Comparison of ENCODE assay signal across 8 cellular contexts in genomic region chr17:35117984-35118383, GRCh38. TPM values are rescaled to one million over a fixed set of nuclear protein-coding genes. Genes with fewer than 3 reads are reported as not detected.
DNase-seq lines count a peak whose midpoint lies in the region; ATAC-seq, FAIRE-seq and TF ChIP-seq lines count a peak whose summit lies in the region.

No MANE protein-coding gene starts in this region.

- H3K36me3 Mint-ChIP-seq in T-helper 1 cell treated with Interleukin-12 subunit alpha and Interleukin-12 subunit beta and Interleukin-4 antibody, amounts not matched to agents 30 μg/mL and 1 μg/mL, for 36 hours (ENCODE audit: low read depth): peaks cover 10% of the 10 kb centered on the region

- intact Hi-C loops in dorsolateral prefrontal cortex (cut with DNase I): loop anchor here (2.0 to 10.0 kb wide), 4 partner anchors 121 to 693 kb away; partner anchors contain the start of gene LIG3 (in 1 of the 2)

- DNase-seq in AG09309 (ENCODE audit: low read depth): no peak
- DNase-seq in GM12891 (ENCODE audit: insufficient read length, low spot score): no peak
- peak; percentile 18 for DNase-seq in globus pallidus (ENCODE audit: low spot score)
- DNase-seq in dorsolateral prefrontal cortex: no peak
- DNase-seq in SHP77 treated with DMSO at 0.1 percent for 48 hours (lab: John Stamatoyannopoulos, UW): no peak
- no peak for DNase-seq in NOMO-1 treated with dmso at 0.1 percent for 144 hours (lab: John Stamatoyannopoulos, UW; ENCODE audit: unreplicated experiment)

- TF ChIP-seq POLR2A in GM12891 (IDR thresholded peaks at IDR 0.05; ENCODE audit: low read depth, low read length): no peak

- H3K27ac ChIP-seq in dorsolateral prefrontal cortex: peak overlapping the region in 7 of 59 donors; percentile 10 to 86 (median 65)

- H3K4me3 Mint-ChIP-seq in T-helper 1 cell treated with Interleukin-12 subunit alpha and Interleukin-12 subunit beta and Interleukin-4 antibody, amounts not matched to agents 30 μg/mL and 1 μg/mL, for 36 hours: peak overlapping the region; percentile 88

- ATAC-seq in HG03135 (IDR thresholded peaks at IDR 0.05; ENCODE audit: unreplicated experiment): no peak

- H3K27me3 ChIP-seq in dorsolateral prefrontal cortex: no peaks in the 10 kb centered on the region

- H3K4me1 Mint-ChIP-seq in T-helper 1 cell treated with Interleukin-12 subunit alpha and Interleukin-12 subunit beta and Interleukin-4 antibody, amounts not matched to agents 30 μg/mL and 1 μg/mL, for 36 hours (ENCODE audit: low read depth): peaks cover 32% of the 10 kb centered on the region

- FAIRE-seq in GM12891 (lab: Jason Lieb, UNC): peak; percentile 71

- H3K27ac Mint-ChIP-seq in T-helper 1 cell treated with Interleukin-12 subunit alpha and Interleukin-12 subunit beta and Interleukin-4 antibody, amounts not matched to agents 30 μg/mL and 1 μg/mL, for 36 hours: peak overlapping the region; percentile 82

- H3K9me3 Mint-ChIP-seq in T-helper 1 cell treated with Interleukin-12 subunit alpha and Interleukin-12 subunit beta and Interleukin-4 antibody, amounts not matched to agents 30 μg/mL and 1 μg/mL, for 36 hours: no peaks in the 10 kb centered on the region

- TF ChIP-seq CTCF in AG09309 (IDR thresholded peaks at IDR 0.05; ENCODE audit: control insufficient read depth, insufficient read depth, low read depth, low read length, missing control alignments) (peak; percentile 34), dorsolateral prefrontal cortex (IDR thresholded peaks at IDR 0.05 in 54 of 56, conservative IDR thresholded peaks at IDR 0.05 in 2 of 56; ENCODE audit: low read depth in 1 of 56, partially characterized antibody in 56 of 56) (peak in 25 of 56 donors; percentile 9 to 44 (median 25))

- H3K4me3 ChIP-seq in AG09309 (ENCODE audit: control insufficient read depth, low read depth, low read length): no peak overlapping the region
- H3K4me3 ChIP-seq in dorsolateral prefrontal cortex: peak overlapping the region in 23 of 59 donors; percentile 78 to 99 (median 93)

- H3K27me3 Mint-ChIP-seq in T-helper 1 cell treated with Interleukin-12 subunit alpha and Interleukin-12 subunit beta and Interleukin-4 antibody, amounts not matched to agents 30 μg/mL and 1 μg/mL, for 36 hours (ENCODE audit: low read depth): no peaks in the 10 kb centered on the region

TF ChIP-seq in GM12891, 5 proteins besides CTCF, POLR2A, EP300 and RAD21:
- no peak for TF ChIP-seq POLR2AphosphoS5 (IDR thresholded peaks at IDR 0.05; ENCODE audit: low read depth, low read length)
- no peak for TF ChIP-seq POU2F2 (IDR thresholded peaks at IDR 0.05; ENCODE audit: low read depth, low read length)
- no peak for TF ChIP-seq TAF1 (IDR thresholded peaks at IDR 0.05; ENCODE audit: low read depth, low read length)
- no peak for TF ChIP-seq SPI1 (IDR thresholded peaks at IDR 0.05; ENCODE audit: low read depth, low read length)
- TF ChIP-seq PAX5 (IDR thresholded peaks at IDR 0.05; ENCODE audit: insufficient read depth, low read length, severe bottlenecking): no peak

RNA-seq across cellular contexts. Expression of gene RAD51D, which starts 1.7 kb away (rescaled TPM):
- 11.4 TPM for polyA plus RNA-seq in GM12891 (2012; ENCODE audit: low read depth, missing spikeins)
- 10 to 100 TPM; 13.1 to 37.9 (median 23.4) TPM for total RNA-seq in dorsolateral prefrontal cortex

RNA-seq across cellular contexts. Expression of gene FNDC8, which starts 3.4 kb away (rescaled TPM):
- 0.08 TPM for polyA plus RNA-seq in GM12891 (2012; ENCODE audit: low read depth, missing spikeins)
- total RNA-seq in dorsolateral prefrontal cortex: under 1 TPM in 2 of 120 experiments, not detected in 118; 0.28 to 0.35 TPM

RNA-seq across cellular contexts. Expression of gene NLE1, which starts 24.1 kb away (rescaled TPM):
- 13.9 TPM for polyA plus RNA-seq in GM12891 (2012; ENCODE audit: low read depth, missing spikeins)
- 10 to 100 TPM in 119 of 120 experiments, 1 to 10 TPM in 1; 8.0 to 21.0 (median 15.2) TPM for total RNA-seq in dorsolateral prefrontal cortex

RNA-seq across cellular contexts. Expression of gene UNC45B, which starts 29.6 kb away (rescaled TPM):
- polyA plus RNA-seq in GM12891 (2012; ENCODE audit: low read depth, missing spikeins): not detected
- under 1 TPM in 13 of 120 experiments, not detected in 107; 0.06 to 0.45 (median 0.13) TPM for total RNA-seq in dorsolateral prefrontal cortex

RNA-seq across cellular contexts. Expression of gene RFFL, which starts 54.5 kb away (rescaled TPM):
- 18.7 TPM for polyA plus RNA-seq in GM12891 (2012; ENCODE audit: low read depth, missing spikeins)
- total RNA-seq in dorsolateral prefrontal cortex: 100 to 1,000 TPM in 3 of 120 experiments, 10 to 100 TPM in 117; 18.0 to 137 (median 45.5) TPM
